In the genomic region with DNA sequence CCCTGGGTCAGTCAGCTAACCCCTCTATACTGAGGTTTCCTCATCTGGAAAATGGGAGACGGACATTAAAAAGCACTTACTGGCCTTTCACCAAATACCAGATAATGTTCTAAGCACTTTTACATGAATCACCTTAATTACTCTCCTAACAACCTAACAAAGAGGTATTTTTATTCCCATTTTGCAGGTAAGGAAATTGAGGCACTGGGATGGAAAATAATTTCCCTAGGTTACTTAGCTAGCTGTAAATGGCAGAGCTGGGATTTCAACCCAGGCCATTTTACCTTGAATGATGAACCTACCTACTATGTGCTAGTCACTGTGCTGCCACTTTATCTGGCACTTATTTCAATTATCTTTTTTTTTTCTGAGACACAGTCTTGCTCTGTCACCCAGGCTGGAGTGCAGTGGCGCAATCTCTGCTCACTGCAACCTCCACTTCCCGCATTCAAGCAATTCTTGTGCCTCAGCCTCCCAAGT, we compare ENCODE assay signal across 1 cellular context.
A peak's percentile ranks its signal among the peaks of the same experiment; 100 is the strongest.
TF ChIP-seq lines count a peak whose summit lies in the region.

No MANE protein-coding gene starts in this region.

TF ChIP-seq in K562, 482 proteins besides CTCF, POLR2A, EP300 and RAD21:
- TF ChIP-seq YBX1 (IDR thresholded peaks at IDR 0.05) (no peak), SIN3A (IDR thresholded peaks at IDR 0.05; ENCODE audit: borderline replicate concordance in 2 of 2, control insufficient read depth in 1 of 2, low read depth in 2 of 2, low read length in 2 of 2) (no peak), STAG1 (CRISPR knock-in tag; IDR thresholded peaks at IDR 0.05; ENCODE audit: borderline replicate concordance) (no peak), KDM5B (IDR thresholded peaks at IDR 0.05; ENCODE audit: insufficient replicate concordance, low read depth, low read length) (no peak), ZNF408 (CRISPR knock-in tag; IDR thresholded peaks at IDR 0.05; ENCODE audit: low read depth) (no peak), HIVEP1 (CRISPR knock-in tag; IDR thresholded peaks at IDR 0.05) (no peak), ZNF707 (CRISPR knock-in tag; conservative IDR thresholded peaks at IDR 0.05) (no peak), NONO (IDR thresholded peaks at IDR 0.05; ENCODE audit: low read depth in 2 of 2, low read length in 1 of 2) (no peak), SMARCA4 (IDR thresholded peaks at IDR 0.05) (no peak), SP1 (CRISPR knock-in tag; IDR thresholded peaks at IDR 0.05) (no peak), ZNF165 (CRISPR knock-in tag; IDR thresholded peaks at IDR 0.05; ENCODE audit: borderline replicate concordance) (no peak), U2AF2 (optimal IDR thresholded peaks at IDR 0.05; ENCODE audit: low read depth, low read length) (no peak), RBFOX2 (IDR thresholded peaks at IDR 0.05; ENCODE audit: low read depth, low read length) (0 out of 2 replicates have a peak, but pooled peaks have one; percentile 19), ZKSCAN1 (IDR thresholded peaks at IDR 0.05; ENCODE audit: low read depth, low read length) (peak; percentile 79), ZNF79 (CRISPR knock-in tag; IDR thresholded peaks at IDR 0.05; ENCODE audit: low read depth) (no peak), CBFA2T2 (conservative IDR thresholded peaks at IDR 0.05) (no peak), ESRRA (IDR thresholded peaks at IDR 0.05; ENCODE audit: borderline replicate concordance, low read depth) (no peak), SMARCC2 (IDR thresholded peaks at IDR 0.05; ENCODE audit: low read depth) (no peak), RBM14 (IDR thresholded peaks at IDR 0.05; ENCODE audit: borderline replicate concordance, insufficient read depth, low read depth, low read length) (no peak), PHF20 (IDR thresholded peaks at IDR 0.05; ENCODE audit: partially characterized antibody) (no peak), RBM25 (IDR thresholded peaks at IDR 0.05; ENCODE audit: low read depth, low read length, severe bottlenecking) (peak; percentile 62), SIRT6 (IDR thresholded peaks at IDR 0.05; ENCODE audit: low read depth, low read length) (no peak), GATAD2B (IDR thresholded peaks at IDR 0.05; ENCODE audit: borderline replicate concordance) (no peak)
- TF ChIP-seq, protein P1, sequence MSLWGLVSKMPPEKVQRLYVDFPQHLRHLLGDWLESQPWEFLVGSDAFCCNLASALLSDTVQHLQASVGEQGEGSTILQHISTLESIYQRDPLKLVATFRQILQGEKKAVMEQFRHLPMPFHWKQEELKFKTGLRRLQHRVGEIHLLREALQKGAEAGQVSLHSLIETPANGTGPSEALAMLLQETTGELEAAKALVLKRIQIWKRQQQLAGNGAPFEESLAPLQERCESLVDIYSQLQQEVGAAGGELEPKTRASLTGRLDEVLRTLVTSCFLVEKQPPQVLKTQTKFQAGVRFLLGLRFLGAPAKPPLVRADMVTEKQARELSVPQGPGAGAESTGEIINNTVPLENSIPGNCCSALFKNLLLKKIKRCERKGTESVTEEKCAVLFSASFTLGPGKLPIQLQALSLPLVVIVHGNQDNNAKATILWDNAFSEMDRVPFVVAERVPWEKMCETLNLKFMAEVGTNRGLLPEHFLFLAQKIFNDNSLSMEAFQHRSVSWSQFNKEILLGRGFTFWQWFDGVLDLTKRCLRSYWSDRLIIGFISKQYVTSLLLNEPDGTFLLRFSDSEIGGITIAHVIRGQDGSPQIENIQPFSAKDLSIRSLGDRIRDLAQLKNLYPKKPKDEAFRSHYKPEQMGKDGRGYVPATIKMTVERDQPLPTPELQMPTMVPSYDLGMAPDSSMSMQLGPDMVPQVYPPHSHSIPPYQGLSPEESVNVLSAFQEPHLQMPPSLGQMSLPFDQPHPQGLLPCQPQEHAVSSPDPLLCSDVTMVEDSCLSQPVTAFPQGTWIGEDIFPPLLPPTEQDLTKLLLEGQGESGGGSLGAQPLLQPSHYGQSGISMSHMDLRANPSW (CRISPR knock-in tag; IDR thresholded peaks at IDR 0.05): no peak
- TF ChIP-seq, protein P2, sequence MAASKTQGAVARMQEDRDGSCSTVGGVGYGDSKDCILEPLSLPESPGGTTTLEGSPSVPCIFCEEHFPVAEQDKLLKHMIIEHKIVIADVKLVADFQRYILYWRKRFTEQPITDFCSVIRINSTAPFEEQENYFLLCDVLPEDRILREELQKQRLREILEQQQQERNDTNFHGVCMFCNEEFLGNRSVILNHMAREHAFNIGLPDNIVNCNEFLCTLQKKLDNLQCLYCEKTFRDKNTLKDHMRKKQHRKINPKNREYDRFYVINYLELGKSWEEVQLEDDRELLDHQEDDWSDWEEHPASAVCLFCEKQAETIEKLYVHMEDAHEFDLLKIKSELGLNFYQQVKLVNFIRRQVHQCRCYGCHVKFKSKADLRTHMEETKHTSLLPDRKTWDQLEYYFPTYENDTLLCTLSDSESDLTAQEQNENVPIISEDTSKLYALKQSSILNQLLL (CRISPR knock-in tag; IDR thresholded peaks at IDR 0.05; ENCODE audit: borderline replicate concordance): no peak
- TF ChIP-seq, protein P3, sequence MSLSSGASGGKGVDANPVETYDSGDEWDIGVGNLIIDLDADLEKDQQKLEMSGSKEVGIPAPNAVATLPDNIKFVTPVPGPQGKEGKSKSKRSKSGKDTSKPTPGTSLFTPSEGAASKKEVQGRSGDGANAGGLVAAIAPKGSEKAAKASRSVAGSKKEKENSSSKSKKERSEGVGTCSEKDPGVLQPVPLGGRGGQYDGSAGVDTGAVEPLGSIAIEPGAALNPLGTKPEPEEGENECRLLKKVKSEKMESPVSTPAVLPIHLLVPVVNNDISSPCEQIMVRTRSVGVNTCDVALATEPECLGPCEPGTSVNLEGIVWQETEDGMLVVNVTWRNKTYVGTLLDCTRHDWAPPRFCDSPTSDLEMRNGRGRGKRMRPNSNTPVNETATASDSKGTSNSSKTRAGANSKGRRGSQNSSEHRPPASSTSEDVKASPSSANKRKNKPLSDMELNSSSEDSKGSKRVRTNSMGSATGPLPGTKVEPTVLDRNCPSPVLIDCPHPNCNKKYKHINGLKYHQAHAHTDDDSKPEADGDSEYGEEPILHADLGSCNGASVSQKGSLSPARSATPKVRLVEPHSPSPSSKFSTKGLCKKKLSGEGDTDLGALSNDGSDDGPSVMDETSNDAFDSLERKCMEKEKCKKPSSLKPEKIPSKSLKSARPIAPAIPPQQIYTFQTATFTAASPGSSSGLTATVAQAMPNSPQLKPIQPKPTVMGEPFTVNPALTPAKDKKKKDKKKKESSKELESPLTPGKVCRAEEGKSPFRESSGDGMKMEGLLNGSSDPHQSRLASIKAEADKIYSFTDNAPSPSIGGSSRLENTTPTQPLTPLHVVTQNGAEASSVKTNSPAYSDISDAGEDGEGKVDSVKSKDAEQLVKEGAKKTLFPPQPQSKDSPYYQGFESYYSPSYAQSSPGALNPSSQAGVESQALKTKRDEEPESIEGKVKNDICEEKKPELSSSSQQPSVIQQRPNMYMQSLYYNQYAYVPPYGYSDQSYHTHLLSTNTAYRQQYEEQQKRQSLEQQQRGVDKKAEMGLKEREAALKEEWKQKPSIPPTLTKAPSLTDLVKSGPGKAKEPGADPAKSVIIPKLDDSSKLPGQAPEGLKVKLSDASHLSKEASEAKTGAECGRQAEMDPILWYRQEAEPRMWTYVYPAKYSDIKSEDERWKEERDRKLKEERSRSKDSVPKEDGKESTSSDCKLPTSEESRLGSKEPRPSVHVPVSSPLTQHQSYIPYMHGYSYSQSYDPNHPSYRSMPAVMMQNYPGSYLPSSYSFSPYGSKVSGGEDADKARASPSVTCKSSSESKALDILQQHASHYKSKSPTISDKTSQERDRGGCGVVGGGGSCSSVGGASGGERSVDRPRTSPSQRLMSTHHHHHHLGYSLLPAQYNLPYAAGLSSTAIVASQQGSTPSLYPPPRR (CRISPR knock-in tag; IDR thresholded peaks at IDR 0.05; ENCODE audit: borderline replicate concordance): no peak
- TF ChIP-seq, protein P4, sequence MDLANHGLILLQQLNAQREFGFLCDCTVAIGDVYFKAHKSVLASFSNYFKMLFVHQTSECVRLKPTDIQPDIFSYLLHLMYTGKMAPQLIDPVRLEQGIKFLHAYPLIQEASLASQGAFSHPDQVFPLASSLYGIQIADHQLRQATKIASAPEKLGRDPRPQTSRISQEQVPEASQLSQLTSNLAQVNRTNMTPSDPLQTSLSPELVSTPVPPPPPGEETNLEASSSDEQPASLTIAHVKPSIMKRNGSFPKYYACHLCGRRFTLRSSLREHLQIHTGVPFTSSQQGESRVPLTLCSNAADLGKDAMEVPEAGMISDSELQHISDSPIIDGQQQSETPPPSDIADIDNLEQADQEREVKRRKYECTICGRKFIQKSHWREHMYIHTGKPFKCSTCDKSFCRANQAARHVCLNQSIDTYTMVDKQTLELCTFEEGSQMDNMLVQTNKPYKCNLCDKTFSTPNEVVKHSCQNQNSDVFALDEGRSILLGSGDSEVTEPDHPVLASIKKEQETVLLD (IDR thresholded peaks at IDR 0.05): no peak
TF ChIP-seq in K562: peak in this region for 3.
